1 cellular context compared by ENCODE assay signal in genomic region chr2:164993287-164994016, GRCh38.
TF ChIP-seq lines count a peak whose summit lies in the region.

No MANE protein-coding gene starts in this region.

TF ChIP-seq in HepG2, 621 proteins besides CTCF, POLR2A, EP300 and RAD21:
- TF ChIP-seq TOPORS (CRISPR knock-in tag; IDR thresholded peaks at IDR 0.05) (no peak), FOXA1 (IDR thresholded peaks at IDR 0.05) (no peak), FOXA1 (CRISPR knock-in tag; IDR thresholded peaks at IDR 0.05) (no peak), ZBTB21 (CRISPR knock-in tag; IDR thresholded peaks at IDR 0.05) (no peak), TBX2 (CRISPR knock-in tag; IDR thresholded peaks at IDR 0.05; ENCODE audit: borderline replicate concordance) (no peak), NFIC (IDR thresholded peaks at IDR 0.05; ENCODE audit: low read length) (no peak), BCL6 (CRISPR knock-in tag; IDR thresholded peaks at IDR 0.05) (no peak), PAWR (CRISPR knock-in tag; IDR thresholded peaks at IDR 0.05; ENCODE audit: borderline replicate concordance) (no peak), POGK (CRISPR knock-in tag; conservative IDR thresholded peaks at IDR 0.05) (no peak), ZNF704 (CRISPR knock-in tag; IDR thresholded peaks at IDR 0.05; ENCODE audit: borderline replicate concordance) (no peak), AHDC1 (CRISPR knock-in tag; IDR thresholded peaks at IDR 0.05; ENCODE audit: borderline replicate concordance) (no peak)
